ENCODE assay signal across 1 cellular context in the genomic region with DNA sequence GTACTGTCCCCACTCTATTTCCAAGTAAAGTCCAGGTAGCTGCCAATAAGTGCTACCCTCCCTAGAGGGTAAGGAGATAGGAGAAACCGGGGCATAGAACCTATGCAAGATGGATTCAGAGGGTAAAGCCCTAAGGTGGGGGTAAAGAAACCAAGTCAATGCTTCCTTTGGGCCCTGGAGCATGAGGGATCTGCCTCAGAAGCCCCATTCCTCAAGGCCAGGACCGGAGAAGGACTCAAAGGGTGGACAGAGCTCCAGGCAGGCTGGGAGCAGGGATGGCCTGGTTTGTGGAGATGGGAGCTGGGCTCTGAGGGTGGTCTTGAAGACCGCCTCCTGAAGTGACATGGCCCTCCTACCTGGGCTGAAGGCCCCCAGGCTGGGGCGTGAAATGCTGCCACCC.
TF ChIP-seq lines count a peak whose summit lies in the region.

No MANE protein-coding gene starts in this region.

TF ChIP-seq in endothelial cell of umbilical vein, 7 proteins besides CTCF, POLR2A, EP300 and RAD21 (continued from another document):
- no peak for TF ChIP-seq POLR2AphosphoS5 (IDR thresholded peaks at IDR 0.05; ENCODE audit: insufficient read depth, low read depth, low read length)
TF ChIP-seq in endothelial cell of umbilical vein: peak in this region for 0.
